8 cellular contexts compared by ENCODE assay signal in genomic region chr7:127393370-127394058, GRCh38. TPM values are rescaled to one million over a fixed set of nuclear protein-coding genes. Genes with fewer than 3 reads are reported as not detected.
DNase-seq lines count a peak whose midpoint lies in the region; ATAC-seq and TF ChIP-seq lines count a peak whose summit lies in the region.

No MANE protein-coding gene starts in this region.

- H3K27me3 ChIP-seq in brain microvascular endothelial cell (replicated peaks) (no peaks in the 10 kb centered on the region), left lung (no peaks in the 10 kb centered on the region), thoracic aorta (replicated peaks; ENCODE audit: insufficient read depth) (no peaks in the 10 kb centered on the region)

- ATAC-seq in left lung (no peak), thoracic aorta (ENCODE audit: insufficient number of reproducible peaks, low FRiP score, low read depth) (no peak), HG03354 (IDR thresholded peaks at IDR 0.05; ENCODE audit: poor library complexity, severe bottlenecking, unreplicated experiment) (no peak)

- peaks cover 8 to 41% of the 10 kb centered on the region in 2 donors for H3K4me1 ChIP-seq in left lung
- peaks cover 12 to 25% of the 10 kb centered on the region in 2 donors for H3K4me1 ChIP-seq in thoracic aorta (ENCODE audit: control insufficient read depth in 1 of 2, low read depth in 2 of 2)

- peak; percentile 16 for DNase-seq in ELR (ENCODE audit: low read depth)
- DNase-seq in NCI-H1694 treated with DMSO at 0.1 percent for 48 hours (lab: John Stamatoyannopoulos, UW): peak; percentile 57
- DNase-seq in brain microvascular endothelial cell: no peak
- peak in 1 of 2 donors; percentile 51 for DNase-seq in left lung
- DNase-seq in thoracic aorta (ENCODE audit: low spot score): no peak
- no peak for DNase-seq in HuH-7.5 (ENCODE audit: low spot score)
- no peak for DNase-seq in AG20443 (ENCODE audit: low spot score)

- no peak overlapping the region for H3K27ac ChIP-seq in brain microvascular endothelial cell
- peak overlapping the region; percentile 92 to 99 for H3K27ac ChIP-seq in left lung
- peak overlapping the region; percentile 88 to 98 for H3K27ac ChIP-seq in thoracic aorta

- in situ Hi-C loops in brain microvascular endothelial cell (cut with HindIII; ENCODE audit: low pct_ligation_motif_present, low sequenced_read_pairs): no loop called here

- TF ChIP-seq CTCF in brain microvascular endothelial cell (IDR thresholded peaks at IDR 0.05; ENCODE audit: low read depth, low read length, missing control alignments) (no peak), left lung (IDR thresholded peaks at IDR 0.05) (no peak), thoracic aorta (IDR thresholded peaks at IDR 0.05) (no peak)

- H3K36me3 ChIP-seq in brain microvascular endothelial cell (replicated peaks): no peaks in the 10 kb centered on the region
- H3K36me3 ChIP-seq in left lung: peaks cover 0 to 8% of the 10 kb centered on the region in 2 donors
- peaks cover 3% of the 10 kb centered on the region for H3K36me3 ChIP-seq in thoracic aorta

- intact Hi-C loops in left lung (cut with DNase I): no loop called here

- no peaks in the 10 kb centered on the region for H3K9me3 ChIP-seq in left lung
- H3K9me3 ChIP-seq in thoracic aorta: no peaks in the 10 kb centered on the region

- H3K4me3 ChIP-seq in brain microvascular endothelial cell (ENCODE audit: low read depth, low read length) (peak overlapping the region; percentile 79), left lung (peak overlapping the region; percentile 96 to 98), thoracic aorta (peak overlapping the region; percentile 89)

RNA-seq across cellular contexts. Expression of gene ZNF800, which starts 1.0 kb away (rescaled TPM):
- total RNA-seq in left lung (10 to 100 TPM; 29.4 to 32.3 TPM), thoracic aorta (10 to 100 TPM; 43.6 to 45.9 TPM)

Comparison
In these comparisons a context has a peak if more than half of its experiments do, and no peak if none do; other contexts are left out.
1. DNase-seq: peak in ELR (single experiment) and NCI-H1694 treated with DMSO at 0.1 percent for 48 hours (single experiment); none in brain microvascular endothelial cell (single experiment), thoracic aorta (single experiment), HuH-7.5 (single experiment) and AG20443 (single experiment).
2. Peak in every context shown above with its lines, with median percentiles within 50 percentile points of each other: H3K4me3 ChIP-seq.